In genomic region chr15:97867870-97868269, GRCh38 we compare ENCODE assay signal across 18 cellular contexts.
"Had no signal": no experiment of that assay in that cellular context is flagged by ENCODE, and none has a peak within 500 bp of the region (broad histone marks: within the 10 kb centered on the region; RNA-seq: fewer than 3 reads in every experiment).

No MANE protein-coding gene starts in this region.

- H3K36me3 ChIP-seq: breast epithelium, gastrocnemius medialis, tibial artery had no signal

- H3K9me3 ChIP-seq: breast epithelium, gastrocnemius medialis, tibial artery had no signal

- H3K4me1 ChIP-seq: breast epithelium, gastrocnemius medialis, tibial artery had no signal

- ATAC-seq: activated CD4-positive, CD25-positive, alpha-beta regulatory T cell treated with anti-CD3 and anti-CD28 coated beads, Interleukin-2, amount 50 U/mL, for 24 hours; activated T-cell treated with anti-CD3 and anti-CD28 coated beads, Interleukin-2, amount 50 U/mL, for 72 hours; esophagus mucosa; gastrocnemius medialis; stimulated activated naive CD8-positive, alpha-beta T cell treated with anti-CD3 and anti-CD28 coated beads, Interleukin-15, Interleukin-2, amounts not matched to agents 100 U/mL and 50 U/mL, for 24 hours had no signal

- DNase-seq: activated CD8-positive, alpha-beta memory T cell treated with anti-CD3 and anti-CD28 coated beads for 24 hours; activated effector memory CD4-positive, alpha-beta T cell treated with anti-CD3 and anti-CD28 coated beads, Interleukin-2, amount 50 U/mL, for 16 hours; activated T-cell treated with anti-CD3 and anti-CD28 coated beads, Interleukin-2, amount 50 U/mL, for 72 hours; effector CD8-positive, alpha-beta T cell; gastrocnemius medialis; head of caudate nucleus; left cardiac atrium; mammary epithelial cell; midbrain; nephron progenitor cell; nucleus accumbens; stimulated activated CD4-positive, alpha-beta T cell treated with anti-CD3 and anti-CD28 coated beads, Interleukin-2, amount 100 ng/mL, for 24 hours; stimulated activated naive CD8-positive, alpha-beta T cell treated with anti-CD3 and anti-CD28 coated beads, Interleukin-15, Interleukin-2, amounts not matched to agents 100 U/mL and 50 U/mL, for 24 hours; substantia nigra; tibial artery had no signal

- H3K27ac ChIP-seq: breast epithelium, gastrocnemius medialis, tibial artery had no signal

- H3K27me3 ChIP-seq: gastrocnemius medialis, tibial artery had no signal

- H3K4me3 ChIP-seq: breast epithelium, gastrocnemius medialis, tibial artery had no signal
